8 cellular contexts compared by ENCODE assay signal in genomic region chr11:116788534-116788933, GRCh38. TPM values are rescaled to one million over a fixed set of nuclear protein-coding genes. Genes with fewer than 3 reads are reported as not detected.
DNase-seq lines count a peak whose midpoint lies in the region; ATAC-seq, FAIRE-seq and TF ChIP-seq lines count a peak whose summit lies in the region.

No MANE protein-coding gene starts in this region.

- H3K36me3 ChIP-seq in DND-41 (ENCODE audit: insufficient read depth, low read length) (peaks cover 33% of the 10 kb centered on the region), SJCRH30 (peaks cover 10% of the 10 kb centered on the region), esophagus squamous epithelium (peaks cover 9 to 32% (median 23%) of the 10 kb centered on the region in 3 donors), prostate gland (peaks cover 9 to 10% of the 10 kb centered on the region in 2 donors)

- 47 to 64% methylated on average over 4 of the region's 4 CpGs for WGBS in esophagus squamous epithelium, 2 donors
- WGBS in prostate gland = 43% methylated on average over 4 of the region's 4 CpGs

- no peak for FAIRE-seq in urothelium cell line (lab: Jason Lieb, UNC)

- H3K4me1 ChIP-seq in DND-41 (ENCODE audit: insufficient read depth, low read length) = peaks cover 26% of the 10 kb centered on the region
- peaks cover 8% of the 10 kb centered on the region; the same call in 1 of the 2 replicates for H3K4me1 ChIP-seq in SJCRH30
- H3K4me1 ChIP-seq in esophagus squamous epithelium = peaks cover 16 to 35% (median 16%) of the 10 kb centered on the region in 3 donors
- H3K4me1 ChIP-seq in prostate gland (replicated peaks) = peaks cover 3% of the 10 kb centered on the region

- H4K20me1 ChIP-seq in DND-41 (ENCODE audit: insufficient read depth, low read length) = no peaks in the 10 kb centered on the region

- DNase-seq in DND-41 = no peak
- DNase-seq in SJCRH30 = no peak
- no peak for DNase-seq in esophagus squamous epithelium (lab: John Stamatoyannopoulos, UW)
- no peak for DNase-seq in prostate gland (ENCODE audit: low spot score)
- DNase-seq in urothelium cell line (ENCODE audit: low spot score) = no peak
- DNase-seq in NCI-H187 (lab: John Stamatoyannopoulos, UW) = no peak
- DNase-seq in G401 (ENCODE audit: low spot score) = no peak

- TF ChIP-seq CTCF in DND-41 (IDR thresholded peaks at IDR 0.05; ENCODE audit: borderline replicate concordance, extremely low read depth, low read length, poor library complexity, severe bottlenecking) (no peak), esophagus squamous epithelium (IDR thresholded peaks at IDR 0.05) (no peak), prostate gland (IDR thresholded peaks at IDR 0.05) (no peak)

- H2AFZ ChIP-seq in DND-41 (ENCODE audit: low read depth, low read length) = peak overlapping the region; percentile 99

- ATAC-seq in DND-41 (ENCODE audit: insufficient read depth, low read depth) (no peak), GM18907 (IDR thresholded peaks at IDR 0.05; ENCODE audit: unreplicated experiment) (no peak)

- in situ Hi-C loops in G401 (cut with HindIII; ENCODE audit: low sequenced_read_pairs) = no loop called here

- intact Hi-C loops in esophagus squamous epithelium (cut with DNase I) = no loop called here
- intact Hi-C loops in prostate gland (cut with DNase I) = loop anchor here (5.0 kb wide), 2 partner anchors 314 to 444 kb away; partner anchors contain the start of genes PCSK7 and RNF214

- H3K27me3 ChIP-seq in DND-41 (ENCODE audit: insufficient read depth, low read length, poor library complexity) (no peaks in the 10 kb centered on the region), SJCRH30 (no peaks in the 10 kb centered on the region), esophagus squamous epithelium (peaks cover 0 to 11% (median 0%) of the 10 kb centered on the region in 4 donors), prostate gland (replicated peaks; ENCODE audit: insufficient read depth) (no peaks in the 10 kb centered on the region)

- H3K9me3 ChIP-seq in DND-41 (ENCODE audit: insufficient read depth, low read length, severe bottlenecking) (no peaks in the 10 kb centered on the region), SJCRH30 (replicated peaks) (no peaks in the 10 kb centered on the region), esophagus squamous epithelium (no peaks in the 10 kb centered on the region), prostate gland (no peaks in the 10 kb centered on the region)

- peak overlapping the region; percentile 72 for H3K9ac ChIP-seq in DND-41 (ENCODE audit: low read depth, low read length)

- H3K4me3 ChIP-seq in DND-41 (ENCODE audit: low read depth in 1 of 2, low read length in 2 of 2) (peak overlapping the region; percentile 76 to 87; a peak in 3 of 4 replicates), SJCRH30 (peak overlapping the region; percentile 91), esophagus squamous epithelium (peak overlapping the region; percentile 78 to 87 (median 82)), prostate gland (peak overlapping the region; percentile 79 to 89)

- H3K27ac ChIP-seq in DND-41 (ENCODE audit: low read length) = peak overlapping the region; percentile 73
- H3K27ac ChIP-seq in SJCRH30 = no peak overlapping the region
- peak overlapping the region; percentile 88 to 93 (median 91) for H3K27ac ChIP-seq in esophagus squamous epithelium
- peak overlapping the region; percentile 73 to 83 for H3K27ac ChIP-seq in prostate gland

- TF ChIP-seq POLR2A in esophagus squamous epithelium (IDR thresholded peaks at IDR 0.05) (no peak), prostate gland (IDR thresholded peaks at IDR 0.05) (no peak)

- H3K4me2 ChIP-seq in DND-41 (ENCODE audit: insufficient read depth, low read length) = peak overlapping the region; percentile 99

- H3K79me2 ChIP-seq in DND-41 (ENCODE audit: insufficient read depth, low read length) = peaks cover 20% of the 10 kb centered on the region

RNA-seq across cellular contexts. Expression of gene ZPR1, which starts 0.7 kb away (rescaled TPM):
- total RNA-seq in SJCRH30 (2014; rRNA removed; shearing (Covaris generic)) = 33.3 and 42.3 TPM in 2 replicates
- total RNA-seq in esophagus squamous epithelium (10 to 100 TPM; 22.1 to 31.0 (median 26.2) TPM), prostate gland (10 to 100 TPM; 24.6 to 27.6 TPM)
- 35.9 and 42.7 TPM in 2 replicates for total RNA-seq in G401 (2014; rRNA removed; shearing (Covaris generic))

RNA-seq across cellular contexts. Expression of gene APOA5, which starts 3.1 kb away (rescaled TPM):
- not detected in 2 replicates for total RNA-seq in SJCRH30 (2014; rRNA removed; shearing (Covaris generic))
- total RNA-seq in esophagus squamous epithelium (not detected), prostate gland (under 1 TPM in 1 of 2 donors, not detected in 1; 0.87 TPM)
- total RNA-seq in G401 (2014; rRNA removed; shearing (Covaris generic)) = not detected in 2 replicates

RNA-seq across cellular contexts. Expression of gene BUD13, which starts 15.7 kb away (rescaled TPM):
- 21.6 and 21.7 TPM in 2 replicates for total RNA-seq in SJCRH30 (2014; rRNA removed; shearing (Covaris generic))
- total RNA-seq in esophagus squamous epithelium = 10 to 100 TPM in 3 of 4 donors, 1 to 10 TPM in 1; 6.0 to 13.9 (median 12.0) TPM
- total RNA-seq in prostate gland = 10 to 100 TPM; 12.2 to 16.0 TPM
- 35.0 and 37.7 TPM in 2 replicates for total RNA-seq in G401 (2014; rRNA removed; shearing (Covaris generic))

RNA-seq across cellular contexts. Expression of gene APOA4, which starts 34.6 kb away (rescaled TPM):
- total RNA-seq in SJCRH30 (2014; rRNA removed; shearing (Covaris generic)) = not detected in 2 replicates
- total RNA-seq in esophagus squamous epithelium (not detected), prostate gland (not detected)
- total RNA-seq in G401 (2014; rRNA removed; shearing (Covaris generic)) = not detected in 2 replicates

RNA-seq across cellular contexts. Expression of gene APOC3, which starts 41.2 kb away (rescaled TPM):
- total RNA-seq in SJCRH30 (2014; rRNA removed; shearing (Covaris generic)) = not detected in 2 replicates
- not detected for total RNA-seq in esophagus squamous epithelium
- not detected for total RNA-seq in prostate gland
- not detected in 2 replicates for total RNA-seq in G401 (2014; rRNA removed; shearing (Covaris generic))
